8 cellular contexts compared by ENCODE assay signal in the genomic region with DNA sequence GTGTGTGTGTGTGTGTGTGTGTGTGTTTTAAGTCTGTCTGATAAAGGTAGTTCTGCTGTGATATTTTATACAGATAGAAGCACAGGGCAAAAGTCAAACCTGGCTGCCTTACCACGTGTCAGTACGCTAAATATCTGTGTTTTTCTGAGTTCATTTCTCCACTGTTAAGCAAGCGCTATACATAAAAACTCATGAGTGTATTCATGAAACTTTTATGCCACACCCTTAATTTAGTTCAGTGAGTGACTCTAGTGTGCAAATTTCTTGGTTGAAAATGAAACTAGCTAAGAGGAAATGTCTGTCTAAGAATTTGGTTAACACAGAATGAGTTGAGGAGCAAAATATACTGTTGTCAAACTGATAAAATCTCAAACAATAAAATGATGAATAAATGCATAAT. TPM values are rescaled to one million over a fixed set of nuclear protein-coding genes. Genes with fewer than 3 reads are reported as not detected.
DNase-seq lines count a peak whose midpoint lies in the region; ATAC-seq and TF ChIP-seq lines count a peak whose summit lies in the region.

No MANE protein-coding gene starts in this region.

- intact Hi-C loops in Right ventricle myocardium inferior (cut with DNase I) = no loop called here

- TF ChIP-seq CTCF in GM12865 (IDR thresholded peaks at IDR 0.05; ENCODE audit: insufficient read depth, low read depth, low read length, missing control alignments) = no peak

- H3K9me3 Mint-ChIP-seq in effector memory CD8-positive, alpha-beta T cell = no peaks in the 10 kb centered on the region

- DNase-seq in GM12865 (ENCODE audit: low read depth) (peak; percentile 73), NCI-H2171 (lab: John Stamatoyannopoulos, UW) (no peak), NCI-H1417 (lab: John Stamatoyannopoulos, UW) (no peak), H4 (ENCODE audit: low spot score) (no peak), Right ventricle myocardium inferior (ENCODE audit: missing footprints) (no peak)
- DNase-seq in effector memory CD8-positive, alpha-beta T cell = no peak

- ATAC-seq in GM21360 (IDR thresholded peaks at IDR 0.05; ENCODE audit: unreplicated experiment) (peak; percentile 87), HG03442 (IDR thresholded peaks at IDR 0.05; ENCODE audit: unreplicated experiment) (peak; percentile 95), Right ventricle myocardium inferior (no peak)
- ATAC-seq in effector memory CD8-positive, alpha-beta T cell (replicated peaks) = peak; percentile 76

- peaks cover 33% of the 10 kb centered on the region for H3K36me3 Mint-ChIP-seq in effector memory CD8-positive, alpha-beta T cell (ENCODE audit: insufficient read depth)

- H3K4me3 Mint-ChIP-seq in effector memory CD8-positive, alpha-beta T cell = peak overlapping the region; percentile 55 to 78

- peak overlapping the region; percentile 81 to 93 for H3K27ac Mint-ChIP-seq in effector memory CD8-positive, alpha-beta T cell

- no peak overlapping the region for H3K4me3 ChIP-seq in GM12865 (ENCODE audit: low read depth, low read length)

- no peaks in the 10 kb centered on the region for H3K27me3 Mint-ChIP-seq in effector memory CD8-positive, alpha-beta T cell

- H3K4me1 Mint-ChIP-seq in effector memory CD8-positive, alpha-beta T cell (ENCODE audit: low read depth in 2 of 2) = peaks cover 27 to 44% of the 10 kb centered on the region in 2 donors

RNA-seq across cellular contexts. Expression of a gene that starts 11.2 kb away (rescaled TPM):
- total RNA-seq in H4 (2014; rRNA removed; shearing (Covaris generic)) = 1.0 and 1.2 TPM in 2 replicates
- total RNA-seq in Right ventricle myocardium inferior = 6.2 TPM
